ENCODE assay signal across 8 cellular contexts in the genomic region with DNA sequence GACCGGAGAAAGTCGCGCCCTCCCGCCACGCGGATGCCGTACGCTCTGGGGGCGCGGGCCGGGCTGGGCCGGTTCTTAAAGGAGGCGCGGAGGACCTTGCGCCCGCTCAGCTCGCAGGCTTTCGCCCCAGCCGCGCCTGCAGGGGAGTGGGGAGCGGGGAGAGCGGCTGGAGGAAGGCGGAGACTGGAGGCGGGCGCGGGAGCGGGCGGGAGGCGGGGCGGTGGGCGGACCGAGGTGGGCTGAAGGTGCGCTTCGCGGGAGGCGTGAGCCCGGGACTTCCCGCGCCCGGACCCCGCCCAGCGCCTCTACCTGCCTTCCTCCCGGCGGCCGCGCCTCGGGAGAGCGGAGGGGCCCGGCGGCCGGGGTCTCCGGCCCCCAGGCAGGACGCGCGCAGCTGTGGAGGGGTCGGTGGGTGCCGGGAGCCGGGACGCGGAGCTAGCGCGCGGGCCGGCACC. TPM values are rescaled to one million over a fixed set of nuclear protein-coding genes. Genes with fewer than 3 reads are reported as not detected.
DNase-seq lines count a peak whose midpoint lies in the region; ATAC-seq, FAIRE-seq and TF ChIP-seq lines count a peak whose summit lies in the region.

A gene (minus strand): TSS at position 148 of the 455 bp plus-strand sequence. CDS start 422 bp downstream, outside the sequence.

- in situ Hi-C loops in ACHN (cut with HindIII; ENCODE audit: low pct_ligation_motif_present, low pct_unique_long_range_greater_than_20kb, low sequenced_read_pairs) (no loop called here), K562 (cut with MboI) (no loop called here)

- H3K4me1 ChIP-seq in K562 (replicated peaks in 1 of 2; ENCODE audit: control insufficient read depth in 2 of 2, insufficient read depth in 2 of 2, low read length in 2 of 2), result peaks cover 3 to 48% of the 10 kb centered on the region in 2 experiments; a peak in 4 of 5 replicates

- intact Hi-C loops in K562 (cut with micrococcal nuclease), result no loop called here

- DNase-seq in ACHN (peak; percentile 29), T-helper 22 cell (ENCODE audit: low read depth) (peak; percentile 73), K562 (ENCODE audit: extremely low read depth in 1 of 4, low spot score in 3 of 4) (peak; percentile 72 to 94 (median 87)), left lobe of liver (ENCODE audit: low spot score) (peak; percentile 62), globus pallidus (ENCODE audit: low spot score) (no peak)
- DNase-seq in stimulated activated CD4-positive, alpha-beta T cell treated with anti-CD3 and anti-CD28 coated beads, TNF-alpha, amount 100 ng/mL, for 24 hours (ENCODE audit: low read depth in 3 of 3), result peak; percentile 47 to 84 (median 67)

- H3K9me1 ChIP-seq in K562 (ENCODE audit: control insufficient read depth, insufficient read depth, low read length), result no peaks in the 10 kb centered on the region

- H3K9ac ChIP-seq in K562 (ENCODE audit: insufficient read depth in 1 of 2, low read depth in 2 of 2, low read length in 2 of 2), result peak within 1 kb of the TSS in 1 of 2 experiments; percentile 81; a peak in 2 of 4 replicates

- CTCF ChIA-PET in K562 (lab: Yijun Ruan, JAX; ENCODE audit: low intra/inter-chr PET ratio), result interaction anchor here (1.3 to 2.6 kb wide), 3 partner anchors 94 to 996 kb away, joined by 3 to 39 read pairs (median 12); no protein-coding TSS in a partner anchor

- BruUV-seq in K562 (replicated peaks; lab: Mats Ljungman, UMichigan), result no TSS peak

- H3K9me3 ChIP-seq in K562 (replicated peaks; ENCODE audit: control insufficient read depth, insufficient read depth, low read depth, low read length), result no peaks in the 10 kb centered on the region

- ATAC-seq in GM19043 (IDR thresholded peaks at IDR 0.05; ENCODE audit: low read depth, unreplicated experiment) (peak; percentile 50), HG03442 (IDR thresholded peaks at IDR 0.05; ENCODE audit: unreplicated experiment) (peak; percentile 43), K562 (peak; percentile 70), left lobe of liver (peak; percentile 74)

- peaks cover 10% of the 10 kb centered on the region for H4K20me1 ChIP-seq in K562 (replicated peaks; ENCODE audit: control insufficient read depth, insufficient read depth, low read length)

- no peak for TF ChIP-seq RAD21 in K562 (CRISPR knock-in tag; conservative IDR thresholded peaks at IDR 0.05 in 1 of 2, IDR thresholded peaks at IDR 0.05 in 1 of 2)

- TF ChIP-seq EP300 in K562 (IDR thresholded peaks at IDR 0.05; ENCODE audit: low read length), result no peak

- H3K27ac ChIP-seq in K562 (ENCODE audit: extremely low read depth, low read depth, low read length), result no peak within 1 kb of the TSS

- POLR2A ChIA-PET in K562 (lab: Yijun Ruan, JAX), result interaction anchor here (0.6 to 0.9 kb wide), 2 partner anchors 9 to 31 kb away, joined by 4 to 5 read pairs; no protein-coding TSS in a partner anchor

- peak within 1 kb of the TSS; percentile 85 for H3K4me2 ChIP-seq in K562 (ENCODE audit: insufficient read depth, low read length)

- H3K27me3 ChIP-seq in K562 (ENCODE audit: control insufficient read depth in 2 of 2, insufficient read depth in 2 of 2, low read length in 2 of 2), result peaks cover 12 to 80% of the 10 kb centered on the region in 2 experiments; a peak in 4 of 5 replicates

- TF ChIP-seq POLR2A in K562 (conservative IDR thresholded peaks at IDR 0.05), result no peak

- peak within 1 kb of the TSS; percentile 46 for H3K4me3 ChIP-seq in K562

- no peaks in the 10 kb centered on the region for H3K36me3 ChIP-seq in K562 (ENCODE audit: control insufficient read depth, insufficient read depth, low read length)

- TF ChIP-seq CTCF in K562 (IDR thresholded peaks at IDR 0.05 in 2 of 3, conservative IDR thresholded peaks at IDR 0.05 in 1 of 3; ENCODE audit: insufficient read depth in 2 of 3, low read depth in 1 of 3, low read length in 3 of 3), result no peak

- H3K79me2 ChIP-seq in K562 (ENCODE audit: control insufficient read depth, insufficient read depth, low read length), result no peaks in the 10 kb centered on the region

- H2AFZ ChIP-seq in K562 (ENCODE audit: low read depth, low read length), result peak within 1 kb of the TSS; percentile 94

- FAIRE-seq in K562 (lab: Jason Lieb, UNC), result no peak

- 24% methylated on average over 26 of the region's 64 CpGs for WGBS in K562 (ENCODE audit: insufficient coverage, low coverage, missing lambda C conversion rate)

TF ChIP-seq in K562, 482 proteins besides CTCF, POLR2A, EP300 and RAD21 (continues in another document):
- peak; percentile 0; the same call in 1 of the 2 replicates for TF ChIP-seq ZBTB7A (IDR thresholded peaks at IDR 0.05; ENCODE audit: borderline replicate concordance, control insufficient read depth, low read depth, low read length)
- TF ChIP-seq POLR2G (IDR thresholded peaks at IDR 0.05; ENCODE audit: low read depth, low read length), result no peak
- TF ChIP-seq, protein P1, sequence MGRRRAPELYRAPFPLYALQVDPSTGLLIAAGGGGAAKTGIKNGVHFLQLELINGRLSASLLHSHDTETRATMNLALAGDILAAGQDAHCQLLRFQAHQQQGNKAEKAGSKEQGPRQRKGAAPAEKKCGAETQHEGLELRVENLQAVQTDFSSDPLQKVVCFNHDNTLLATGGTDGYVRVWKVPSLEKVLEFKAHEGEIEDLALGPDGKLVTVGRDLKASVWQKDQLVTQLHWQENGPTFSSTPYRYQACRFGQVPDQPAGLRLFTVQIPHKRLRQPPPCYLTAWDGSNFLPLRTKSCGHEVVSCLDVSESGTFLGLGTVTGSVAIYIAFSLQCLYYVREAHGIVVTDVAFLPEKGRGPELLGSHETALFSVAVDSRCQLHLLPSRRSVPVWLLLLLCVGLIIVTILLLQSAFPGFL (CRISPR knock-in tag; IDR thresholded peaks at IDR 0.05), result no peak
- TF ChIP-seq TCF3 (CRISPR knock-in tag; IDR thresholded peaks at IDR 0.05), result no peak
- TF ChIP-seq, protein P2, sequence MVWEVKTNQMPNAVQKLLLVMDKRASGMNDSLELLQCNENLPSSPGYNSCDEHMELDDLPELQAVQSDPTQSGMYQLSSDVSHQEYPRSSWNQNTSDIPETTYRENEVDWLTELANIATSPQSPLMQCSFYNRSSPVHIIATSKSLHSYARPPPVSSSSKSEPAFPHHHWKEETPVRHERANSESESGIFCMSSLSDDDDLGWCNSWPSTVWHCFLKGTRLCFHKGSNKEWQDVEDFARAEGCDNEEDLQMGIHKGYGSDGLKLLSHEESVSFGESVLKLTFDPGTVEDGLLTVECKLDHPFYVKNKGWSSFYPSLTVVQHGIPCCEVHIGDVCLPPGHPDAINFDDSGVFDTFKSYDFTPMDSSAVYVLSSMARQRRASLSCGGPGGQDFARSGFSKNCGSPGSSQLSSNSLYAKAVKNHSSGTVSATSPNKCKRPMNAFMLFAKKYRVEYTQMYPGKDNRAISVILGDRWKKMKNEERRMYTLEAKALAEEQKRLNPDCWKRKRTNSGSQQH (CRISPR knock-in tag; IDR thresholded peaks at IDR 0.05), result no peak
- peak; percentile 4 for TF ChIP-seq FIP1L1 (IDR thresholded peaks at IDR 0.05; ENCODE audit: low read depth, low read length, poor library complexity, severe bottlenecking)
- TF ChIP-seq STAT5A (IDR thresholded peaks at IDR 0.05; ENCODE audit: borderline replicate concordance, low read length), result no peak
- no peak for TF ChIP-seq ZKSCAN8 (CRISPR knock-in tag; IDR thresholded peaks at IDR 0.05)
- TF ChIP-seq, protein P3, sequence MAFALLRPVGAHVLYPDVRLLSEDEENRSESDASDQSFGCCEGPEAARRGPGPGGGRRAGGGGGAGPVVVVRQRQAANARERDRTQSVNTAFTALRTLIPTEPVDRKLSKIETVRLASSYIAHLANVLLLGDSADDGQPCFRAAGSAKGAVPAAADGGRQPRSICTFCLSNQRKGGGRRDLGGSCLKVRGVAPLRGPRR (CRISPR knock-in tag; IDR thresholded peaks at IDR 0.05), result no peak
- no peak for TF ChIP-seq SMARCE1 (IDR thresholded peaks at IDR 0.05)
- no peak for TF ChIP-seq SRSF1 (IDR thresholded peaks at IDR 0.05; ENCODE audit: low read depth, low read length)
- TF ChIP-seq, protein P4, sequence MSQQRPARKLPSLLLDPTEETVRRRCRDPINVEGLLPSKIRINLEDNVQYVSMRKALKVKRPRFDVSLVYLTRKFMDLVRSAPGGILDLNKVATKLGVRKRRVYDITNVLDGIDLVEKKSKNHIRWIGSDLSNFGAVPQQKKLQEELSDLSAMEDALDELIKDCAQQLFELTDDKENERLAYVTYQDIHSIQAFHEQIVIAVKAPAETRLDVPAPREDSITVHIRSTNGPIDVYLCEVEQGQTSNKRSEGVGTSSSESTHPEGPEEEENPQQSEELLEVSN (IDR thresholded peaks at IDR 0.05; ENCODE audit: borderline replicate concordance in 1 of 2, extremely low read depth in 1 of 2, insufficient read depth in 1 of 2, insufficient read length in 1 of 2, low read depth in 1 of 2, low read length in 1 of 2, poor library complexity in 1 of 2, severe bottlenecking in 1 of 2), result peak in 1 of 2 experiments; percentile 62
- no peak for TF ChIP-seq SAFB (IDR thresholded peaks at IDR 0.05; ENCODE audit: borderline replicate concordance, low read depth, low read length)
- no peak for TF ChIP-seq OTX1 (CRISPR knock-in tag; IDR thresholded peaks at IDR 0.05)
- TF ChIP-seq TAF9B (IDR thresholded peaks at IDR 0.05; ENCODE audit: partially characterized antibody), result no peak
- TF ChIP-seq KAT2B (IDR thresholded peaks at IDR 0.05; ENCODE audit: low read depth, low read length), result no peak

RNA-seq across cellular contexts. Expression of the gene that starts here (rescaled TPM):
- total RNA-seq in K562 (2011; cell fraction: chromatin; rRNA removed; ENCODE audit: low replicate concordance), result 0.07 and 0.11 TPM in 2 replicates
- 0.13 and 0.17 TPM in 2 replicates for total RNA-seq in K562 (2011; cell fraction: nucleolus; rRNA removed)
- total RNA-seq in K562 (2011; cell fraction: nucleoplasm; rRNA removed), result not detected in 2 replicates
- total RNA-seq in K562 (2014; rRNA removed) (not detected in 2 replicates), K562 (2014; rRNA removed; fragmentation: Illumina TruSeq; extraction: Trizol) (not detected in 2 replicates), K562 (2015; rRNA removed; fragmentation: Illumina TruSeq; extraction: Trizol) (not detected in 2 replicates), K562 (2021) (not detected in 2 replicates), left lobe of liver (11.4 TPM)
- polyA plus RNA-seq in K562 (2011; rRNA removed) (not detected in 2 replicates), K562 (2014; fragmentation: Illumina TruSeq; extraction: Trizol) (not detected in 2 replicates), K562 (2014; fragmentation: Nextera tagmentation; extraction: Ambion mirVana) (not detected), K562 (2014; rRNA removed) (not detected in 2 replicates)
- 0.04 TPM in 1 of 2 replicates, not detected in the other for polyA plus RNA-seq in K562 (2011; cell fraction: cytosol; rRNA removed)
- 0.14 and 0.27 TPM in 2 replicates for polyA plus RNA-seq in K562 (2011; cell fraction: nucleus; rRNA removed)
- 0.03 TPM in 1 of 2 replicates, not detected in the other for polyA plus RNA-seq in K562 (2012)
- not detected in 2 replicates for polyA minus RNA-seq in K562 (2011; rRNA and poly(A)+ RNA removed)
- polyA minus RNA-seq in K562 (2011; cell fraction: cytosol; rRNA and poly(A)+ RNA removed), result not detected in 2 replicates
- polyA minus RNA-seq in K562 (2011; cell fraction: nucleus; rRNA and poly(A)+ RNA removed), result not detected in 2 replicates

Comparison
In these comparisons a context has a peak if more than half of its experiments do, and no peak if none do; other contexts are left out.
1. RNA of the gene that starts here (total RNA-seq): 11.4 TPM in left lobe of liver (single experiment); 0.07 to 0.17 TPM in K562; every median in the first group is over 10 times any median in the second.
2. Peak in DNase-seq, ATAC-seq, H3K4me3 ChIP-seq and H3K4me2 ChIP-seq in K562; RNA of the gene not detected or under 1 TPM.
3. Peak in every context shown above with its lines, with median percentiles within 50 percentile points of each other: ATAC-seq.